In genomic region chr13:21849323-21849722, GRCh38 we compare ENCODE assay signal across 8 cellular contexts.
DNase-seq lines count a peak whose midpoint lies in the region; ATAC-seq, FAIRE-seq and TF ChIP-seq lines count a peak whose summit lies in the region.

No MANE protein-coding gene starts in this region.

- H3K36me3 Mint-ChIP-seq in activated naive CD4-positive, alpha-beta T cell treated with anti-CD3 and anti-CD28 coated beads for 36 hours (ENCODE audit: low read depth): no peaks in the 10 kb centered on the region
- H3K36me3 Mint-ChIP-seq in HFFc6 (ENCODE audit: low read depth): peaks cover 5% of the 10 kb centered on the region; the same call in 1 of the 2 replicates
- H3K36me3 Mint-ChIP-seq in activated naive CD8-positive, alpha-beta T cell treated with anti-CD3 and anti-CD28 coated beads, Interleukin-2, amount 50 U/mL, for 24 hours (ENCODE audit: low read depth): no peaks in the 10 kb centered on the region

- H3K4me1 Mint-ChIP-seq in activated naive CD4-positive, alpha-beta T cell treated with anti-CD3 and anti-CD28 coated beads for 36 hours (ENCODE audit: low read depth): no peaks in the 10 kb centered on the region
- H3K4me1 Mint-ChIP-seq in HFFc6 (ENCODE audit: low read depth): no peaks in the 10 kb centered on the region
- H3K4me1 Mint-ChIP-seq in activated naive CD8-positive, alpha-beta T cell treated with anti-CD3 and anti-CD28 coated beads, Interleukin-2, amount 50 U/mL, for 24 hours: peaks cover 4% of the 10 kb centered on the region

- TF ChIP-seq CTCF in HFFc6 (IDR thresholded peaks at IDR 0.05): peak; percentile 39

- no peak overlapping the region for H3K4me3 Mint-ChIP-seq in activated naive CD4-positive, alpha-beta T cell treated with anti-CD3 and anti-CD28 coated beads for 36 hours
- H3K4me3 Mint-ChIP-seq in HFFc6: no peak overlapping the region
- H3K4me3 Mint-ChIP-seq in activated naive CD8-positive, alpha-beta T cell treated with anti-CD3 and anti-CD28 coated beads, Interleukin-2, amount 50 U/mL, for 24 hours: no peak overlapping the region

- CTCF ChIA-PET in activated naive CD4-positive, alpha-beta T cell treated with anti-CD3 and anti-CD28 coated beads for 36 hours (lab: Charles Lee): interaction anchor here (0.7 to 1.5 kb wide), 4 partner anchors 55 to 430 kb away, joined by 3 to 6 read pairs (median 4); no protein-coding TSS in a partner anchor

- peak; percentile 40 for DNase-seq in activated naive CD4-positive, alpha-beta T cell treated with anti-CD3 and anti-CD28 coated beads for 36 hours
- DNase-seq in activated naive CD4-positive, alpha-beta T cell treated with anti-CD3 and anti-CD28 coated beads, Interleukin-2, amount 50 U/mL, for 16 hours: no peak
- no peak for DNase-seq in HFFc6
- DNase-seq in NCI-H1092 treated with DMSO at 0.1 percent for 48 hours (lab: John Stamatoyannopoulos, UW): peak; percentile 51
- peak; percentile 4 for DNase-seq in activated naive CD8-positive, alpha-beta T cell treated with anti-CD3 and anti-CD28 coated beads, Interleukin-2, amount 50 U/mL, for 24 hours
- peak; percentile 62 for DNase-seq in left kidney (ENCODE audit: low read depth, low spot score)
- DNase-seq in urothelium cell line (ENCODE audit: low spot score): no peak
- DNase-seq in NCI-H187 (lab: John Stamatoyannopoulos, UW): no peak

- no peak for FAIRE-seq in urothelium cell line (lab: Jason Lieb, UNC)

- no peaks in the 10 kb centered on the region for H3K27me3 Mint-ChIP-seq in activated naive CD4-positive, alpha-beta T cell treated with anti-CD3 and anti-CD28 coated beads for 36 hours (ENCODE audit: low read depth)
- H3K27me3 Mint-ChIP-seq in HFFc6 (ENCODE audit: insufficient read depth): no peaks in the 10 kb centered on the region
- peaks cover 6% of the 10 kb centered on the region for H3K27me3 Mint-ChIP-seq in activated naive CD8-positive, alpha-beta T cell treated with anti-CD3 and anti-CD28 coated beads, Interleukin-2, amount 50 U/mL, for 24 hours

- intact Hi-C loops in activated naive CD4-positive, alpha-beta T cell treated with anti-CD3 and anti-CD28 coated beads for 36 hours (cut with micrococcal nuclease): loop anchor here (1.0 kb wide), 1 partner anchor 212 kb away; no protein-coding TSS in a partner anchor

- H3K27ac Mint-ChIP-seq in activated naive CD4-positive, alpha-beta T cell treated with anti-CD3 and anti-CD28 coated beads for 36 hours: no peak overlapping the region
- H3K27ac Mint-ChIP-seq in HFFc6: no peak overlapping the region
- no peak overlapping the region for H3K27ac Mint-ChIP-seq in activated naive CD8-positive, alpha-beta T cell treated with anti-CD3 and anti-CD28 coated beads, Interleukin-2, amount 50 U/mL, for 24 hours

- H3K9me3 Mint-ChIP-seq in activated naive CD4-positive, alpha-beta T cell treated with anti-CD3 and anti-CD28 coated beads for 36 hours: no peaks in the 10 kb centered on the region
- H3K9me3 Mint-ChIP-seq in HFFc6: peaks cover 31% of the 10 kb centered on the region
- H3K9me3 Mint-ChIP-seq in activated naive CD8-positive, alpha-beta T cell treated with anti-CD3 and anti-CD28 coated beads, Interleukin-2, amount 50 U/mL, for 24 hours: no peaks in the 10 kb centered on the region

- peak; percentile 78 for ATAC-seq in activated naive CD8-positive, alpha-beta T cell treated with anti-CD3 and anti-CD28 coated beads, Interleukin-2, amount 50 U/mL, for 24 hours

Comparison
In these comparisons a context has a peak if more than half of its experiments do, and no peak if none do; other contexts are left out.
1. DNase-seq: peak in activated naive CD4-positive, alpha-beta T cell treated with anti-CD3 and anti-CD28 coated beads for 36 hours (single experiment), NCI-H1092 treated with DMSO at 0.1 percent for 48 hours (single experiment), activated naive CD8-positive, alpha-beta T cell treated with anti-CD3 and anti-CD28 coated beads, Interleukin-2, amount 50 U/mL, for 24 hours (single experiment) and left kidney (single experiment); none in activated naive CD4-positive, alpha-beta T cell treated with anti-CD3 and anti-CD28 coated beads, Interleukin-2, amount 50 U/mL, for 16 hours (single experiment), HFFc6 (single experiment), urothelium cell line (single experiment) and NCI-H187 (0 of 2).